In genomic region chr16:19507882-19508281, GRCh38 we compare ENCODE assay signal across 21 cellular contexts.
"Had no signal": no experiment of that assay in that cellular context is flagged by ENCODE, and none has a peak within 500 bp of the region (broad histone marks: within the 10 kb centered on the region; RNA-seq: fewer than 3 reads in every experiment).

No MANE protein-coding gene starts in this region.

- H3K27me3 Mint-ChIP-seq: activated naive CD8-positive, alpha-beta T cell; T-helper 17 cell had no signal

- H3K27ac Mint-ChIP-seq: activated naive CD8-positive, alpha-beta T cell; T-helper 17 cell; WTC11 had no signal

- H3K4me1 Mint-ChIP-seq: WTC11 had no signal

- H3K4me3 ChIP-seq: cardiac muscle cell had no signal

- H3K27me3 ChIP-seq: brain microvascular endothelial cell, cardiac muscle cell had no signal

- DNase-seq: activated CD4-positive, alpha-beta T cell treated with anti-CD3 and anti-CD28 coated beads for 48 hours; activated CD4-positive, alpha-beta T cell treated with anti-CD3 and anti-CD28 coated beads, Interleukin-2, amount 50 U/mL, for 4 hours; activated CD4-positive, CD25-positive, alpha-beta regulatory T cell treated with anti-CD3 and anti-CD28 coated beads, Interleukin-2, amount 50 U/mL, for 72 hours; activated CD8-positive, alpha-beta memory T cell treated with anti-CD3 and anti-CD28 coated beads for 24 hours; activated effector memory CD4-positive, alpha-beta T cell treated with anti-CD3 and anti-CD28 coated beads, Interleukin-2, amount 50 U/mL, for 16 hours; activated naive CD4-positive, alpha-beta T cell treated with Interleukin-2 at 50 U/mL for 16 hours; activated T-cell treated with anti-CD3 and anti-CD28 coated beads, Interleukin-2, amount 50 U/mL, for 4 hours; brain microvascular endothelial cell; KBM-7; NCI-H1048; NCI-H146; NCI-H187 treated with DMSO at 0.1 percent for 48 hours; NCI-H2081 treated with DMSO at 0.1 percent for 48 hours; NCI-H446; NCI-H524; SHP77 treated with DMSO at 0.1 percent for 48 hours; T-helper 17 cell; T-helper 9 cell had no signal

- H3K9me3 Mint-ChIP-seq: activated T-cell treated with anti-CD3 and anti-CD28 coated beads, Interleukin-2, amount 50 U/mL, for 4 hours; WTC11 had no signal

- H3K4me3 Mint-ChIP-seq: activated naive CD8-positive, alpha-beta T cell; activated T-cell treated with anti-CD3 and anti-CD28 coated beads, Interleukin-2, amount 50 U/mL, for 4 hours; T-helper 17 cell; WTC11 had no signal

- H3K27ac ChIP-seq: brain microvascular endothelial cell, cardiac muscle cell had no signal

- ATAC-seq: activated T-cell treated with anti-CD3 and anti-CD28 coated beads, Interleukin-2, amount 50 U/mL, for 4 hours; T-helper 17 cell; WTC11 had no signal
